ENCODE assay signal across 9 cellular contexts in the genomic region with DNA sequence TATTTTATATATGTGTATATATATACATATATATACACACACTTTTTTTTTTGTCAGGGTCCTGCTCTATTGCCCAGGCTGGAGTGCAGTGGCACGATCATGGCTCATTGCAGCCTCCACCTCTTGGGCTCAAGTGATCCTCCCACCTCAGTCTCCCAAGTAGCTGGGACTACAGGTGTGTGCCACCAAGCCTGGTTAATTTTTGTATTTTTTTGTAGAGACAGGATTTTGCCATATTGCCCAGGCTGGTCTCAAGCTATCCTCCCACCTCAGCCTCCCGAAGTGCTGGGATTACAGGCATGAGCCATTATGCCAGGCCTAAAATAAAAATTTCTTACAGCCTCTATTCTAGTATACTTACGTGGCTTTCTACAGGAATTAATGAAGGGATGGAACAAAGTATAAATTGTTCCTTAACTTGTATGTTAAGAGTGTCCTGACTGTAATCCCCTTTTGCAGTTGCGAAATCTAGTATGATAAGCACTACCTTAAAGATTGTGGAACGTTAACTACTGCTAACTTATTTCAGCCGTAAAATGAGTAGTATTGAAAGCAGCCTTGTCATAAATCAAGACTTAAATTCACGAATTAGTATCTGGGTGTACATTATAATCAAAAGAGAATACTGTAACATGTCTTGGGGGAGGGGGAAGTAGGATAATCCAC.
DNase-seq lines count a peak whose midpoint lies in the region; ATAC-seq and TF ChIP-seq lines count a peak whose summit lies in the region.
"Had no signal": no experiment of that assay in that cellular context is flagged by ENCODE, and none has a peak within 500 bp of the region (broad histone marks: within the 10 kb centered on the region; RNA-seq: fewer than 3 reads in every experiment).

No MANE protein-coding gene starts in this region.

- H3K79me2 ChIP-seq in ACC112 (ENCODE audit: control insufficient read depth, insufficient read depth, low read length, unreplicated experiment): peaks cover 32% of the 10 kb centered on the region

- peaks cover 5% of the 10 kb centered on the region for H3K4me1 ChIP-seq in ACC112 (ENCODE audit: control insufficient read depth, insufficient read depth, low read length, unreplicated experiment)
- no peaks in the 10 kb centered on the region for H3K4me1 ChIP-seq in HUES48 (ENCODE audit: control insufficient read depth, insufficient read depth, low read length)
- no peaks in the 10 kb centered on the region for H3K4me1 ChIP-seq in mucosa of stomach (ENCODE audit: control insufficient read depth, insufficient read depth, low read length)

- no peaks in the 10 kb centered on the region for H3K9me3 ChIP-seq in HUES48 (ENCODE audit: control insufficient read depth, insufficient read depth, low read length)
- H3K9me3 ChIP-seq in mucosa of stomach (ENCODE audit: control insufficient read depth, low read length): no peaks in the 10 kb centered on the region

- H3K36me3 ChIP-seq in ACC112 (ENCODE audit: insufficient read depth, low read length): no peaks in the 10 kb centered on the region
- no peaks in the 10 kb centered on the region for H3K36me3 ChIP-seq in HUES48 (ENCODE audit: control insufficient read depth, insufficient read depth, low read length)
- H3K36me3 ChIP-seq in mucosa of stomach (ENCODE audit: control insufficient read depth, insufficient read depth, low read length): no peaks in the 10 kb centered on the region

- no peak for ATAC-seq in HG02870 (IDR thresholded peaks at IDR 0.05; ENCODE audit: unreplicated experiment)
- ATAC-seq in GM19452 (IDR thresholded peaks at IDR 0.05; ENCODE audit: unreplicated experiment): no peak

- no peak overlapping the region for H2AFZ ChIP-seq in ACC112 (ENCODE audit: low read length, unreplicated experiment)

- H3K27ac ChIP-seq in ACC112 (ENCODE audit: low read depth, low read length) (peak overlapping the region; percentile 15; the same call in 1 of the 2 replicates), HUES48 (ENCODE audit: low read depth, low read length) (no peak overlapping the region)

- POLR2A ChIA-PET in GM10248 (lab: Yijun Ruan, JAX): interaction anchor here (0.6 to 1.1 kb wide), 2 partner anchors 96 to 892 kb away, joined by 3 read pairs; no protein-coding TSS in a partner anchor

- peak overlapping the region; percentile 94 for H3K4me3 ChIP-seq in ACC112 (ENCODE audit: low read depth, low read length)
- 0 out of 2 replicates have a peak overlapping the region, but pooled peaks have one; percentile 97 for H3K4me3 ChIP-seq in HUES48 (ENCODE audit: low read depth, low read length)
- H3K4me3 ChIP-seq in mucosa of stomach (ENCODE audit: low read length): no peak overlapping the region

- H3K27me3 ChIP-seq in ACC112 (ENCODE audit: insufficient read depth, low read length): no peaks in the 10 kb centered on the region
- H3K27me3 ChIP-seq in HUES48 (ENCODE audit: control insufficient read depth, insufficient read depth, low read length): no peaks in the 10 kb centered on the region
- no peaks in the 10 kb centered on the region for H3K27me3 ChIP-seq in mucosa of stomach (ENCODE audit: control insufficient read depth, insufficient read depth, low read length)

- H3K9ac ChIP-seq in HUES48 (ENCODE audit: low read depth, low read length): no peak overlapping the region
- H3K9ac ChIP-seq in mucosa of stomach (ENCODE audit: low read length): peak overlapping the region; percentile 93

- TF ChIP-seq CTCF in GM10248 (IDR thresholded peaks at IDR 0.05; ENCODE audit: control extremely low read depth, extremely low read depth, low read depth, missing control alignments): no peak

- CTCF ChIA-PET in GM10248 (lab: Yijun Ruan, JAX): interaction anchor here (1.2 to 3.6 kb wide), 8 partner anchors 9 to 240 kb away, joined by 3 to 40 read pairs (median 10); a partner anchor contains a TSS

- DNase-seq in astrocyte of the hippocampus (ENCODE audit: low read depth, low spot score) (peak; percentile 5), GM10248 (ENCODE audit: extremely low spot score) (no peak)
- DNase-seq in activated CD8-positive, alpha-beta memory T cell treated with anti-CD3 and anti-CD28 coated beads, Interleukin-2, amount 50 U/mL, for 4 hours: no peak
- DNase-seq: NCI-H187 had no signal
